Comparison of ENCODE assay signal across 1 cellular context in genomic region chr4:184625783-184626596, GRCh38.
A peak's percentile ranks its signal among the peaks of the same experiment; 100 is the strongest.
TF ChIP-seq lines count a peak whose summit lies in the region.

No MANE protein-coding gene starts in this region.

TF ChIP-seq in WTC11, 78 proteins besides CTCF, POLR2A, EP300 and RAD21:
- TF ChIP-seq PRRX2 (CRISPR knock-in tag; IDR thresholded peaks at IDR 0.05) (peak; percentile 57; the same call in 1 of the 2 replicates), GABPB1 (CRISPR knock-in tag; IDR thresholded peaks at IDR 0.05) (peak; percentile 52; the same call in 1 of the 2 replicates), TEAD1 (CRISPR knock-in tag; IDR thresholded peaks at IDR 0.05) (peak; percentile 49; the same call in 1 of the 2 replicates), ESRRA (CRISPR knock-in tag; IDR thresholded peaks at IDR 0.05; ENCODE audit: borderline replicate concordance) (peak; percentile 87; the same call in 1 of the 2 replicates), USF1 (CRISPR knock-in tag; IDR thresholded peaks at IDR 0.05) (peak; percentile 38; the same call in 1 of the 2 replicates), AR (CRISPR knock-in tag; IDR thresholded peaks at IDR 0.05) (0 out of 2 replicates have a peak, but pooled peaks have one; percentile 28), USF2 (CRISPR knock-in tag; IDR thresholded peaks at IDR 0.05) (peak; percentile 61)
TF ChIP-seq in WTC11: peak in this region for 7; not testable (repeated sequence) for 71.
